8 cellular contexts compared by ENCODE assay signal in the genomic region with DNA sequence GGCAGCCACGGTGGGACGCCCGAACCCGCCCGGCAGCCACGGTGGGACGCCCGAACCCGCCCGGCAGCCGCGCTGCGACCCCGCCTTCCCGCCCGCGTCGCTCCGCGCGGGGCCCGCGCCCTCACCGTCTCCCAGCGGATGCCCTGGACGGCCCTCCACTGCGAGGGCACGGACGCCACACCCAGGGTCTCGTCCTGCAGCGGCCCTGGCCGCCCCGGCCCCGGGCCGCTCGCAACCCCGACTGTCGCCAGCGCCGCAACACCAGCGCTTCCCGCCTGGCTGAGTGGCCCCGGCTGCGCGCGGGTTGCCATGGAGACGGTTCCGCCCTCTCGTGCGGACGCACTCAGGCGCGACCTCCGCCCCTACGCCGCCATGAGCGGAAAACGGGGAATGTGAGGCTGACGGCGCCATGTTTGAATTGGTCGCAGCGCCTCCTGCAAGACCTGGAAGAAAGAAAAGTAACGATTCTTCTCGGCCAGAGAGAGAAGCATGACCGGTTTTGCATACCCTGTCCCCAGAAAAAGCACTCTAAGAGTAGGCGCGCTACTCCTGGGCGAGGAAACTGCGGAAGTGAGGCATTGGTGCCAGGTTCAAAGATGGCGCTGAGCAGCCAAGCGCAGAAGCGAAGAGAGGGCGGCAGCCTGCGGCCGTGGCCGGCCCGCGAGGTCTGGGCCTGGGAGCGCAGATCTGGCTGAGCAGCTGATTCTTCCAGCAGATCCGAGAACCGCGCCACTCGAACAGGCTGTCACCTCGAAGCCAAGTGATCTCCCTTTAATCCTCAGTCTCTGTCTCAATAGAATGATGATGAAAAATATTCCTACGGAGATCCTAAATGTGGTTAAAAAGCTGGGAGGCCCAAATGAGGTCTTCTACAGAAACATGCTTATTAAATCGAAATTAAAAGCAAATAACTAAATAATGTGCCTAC. TPM values are rescaled to one million over a fixed set of nuclear protein-coding genes. Genes with fewer than 3 reads are reported as not detected.
DNase-seq lines count a peak whose midpoint lies in the region; ATAC-seq and TF ChIP-seq lines count a peak whose summit lies in the region.

A gene (minus strand): TSS at position 432 of the 928 bp plus-strand sequence. CDS start 121 bp downstream, at position 311.

- TF ChIP-seq CTCF in GM12875 (IDR thresholded peaks at IDR 0.05; ENCODE audit: borderline replicate concordance, insufficient read depth, low read depth, low read length), result no peak
- TF ChIP-seq CTCF in heart right ventricle (IDR thresholded peaks at IDR 0.05), result no peak
- no peak for TF ChIP-seq CTCF in type B pancreatic cell (conservative IDR thresholded peaks at IDR 0.05)

- peak within 1 kb of the TSS; percentile 99 for H3K4me3 ChIP-seq in GM12875 (ENCODE audit: low read depth, low read length)
- H3K4me3 ChIP-seq in heart right ventricle, result peak within 1 kb of the TSS; percentile 39 to 72 (median 64)

- intact Hi-C loops in heart right ventricle (cut with DNase I), result loop anchor here in 2 of 10 donors (2.0 kb wide), 1 partner anchor 32 kb away; a partner anchor contains a TSS
- intact Hi-C loops in posterior cingulate gyrus (cut with DNase I), result loop anchor here (2.0 kb wide), 1 partner anchor 32 kb away; a partner anchor contains a TSS

- H3K27ac Mint-ChIP-seq in T-cell (peak within 1 kb of the TSS; percentile 100), type B pancreatic cell (peak within 1 kb of the TSS; percentile 100)

- H3K27ac ChIP-seq in adipose tissue (ENCODE audit: low read depth, low read length) (peak within 1 kb of the TSS; percentile 92), heart right ventricle (peak within 1 kb of the TSS; percentile 90 to 100 (median 98))

- no peaks in the 10 kb centered on the region for H3K9me3 Mint-ChIP-seq in T-cell
- no peaks in the 10 kb centered on the region for H3K9me3 Mint-ChIP-seq in type B pancreatic cell

- H3K27me3 Mint-ChIP-seq in T-cell (no peaks in the 10 kb centered on the region), type B pancreatic cell (no peaks in the 10 kb centered on the region)

- H3K4me1 ChIP-seq in heart right ventricle, result peaks cover 0 to 15% (median 11%) of the 10 kb centered on the region in 9 donors

- DNase-seq in NCI-H1436 (lab: John Stamatoyannopoulos, UW) (peak; percentile 92), T-cell (peak; percentile 89 to 98 (median 95)), heart right ventricle (peak; percentile 97 to 98), posterior cingulate gyrus (peak; percentile 92 to 99 (median 95)), type B pancreatic cell (ENCODE audit: extremely low spot score, unreplicated experiment) (peak; percentile 95)

- H3K4me1 Mint-ChIP-seq in T-cell (peaks cover 0 to 7% (median 6%) of the 10 kb centered on the region in 3 donors), type B pancreatic cell (ENCODE audit: unreplicated experiment) (peaks cover 7% of the 10 kb centered on the region)

- H3K36me3 Mint-ChIP-seq in T-cell (no peaks in the 10 kb centered on the region), type B pancreatic cell (peaks cover 5% of the 10 kb centered on the region)

- POLR2A ChIA-PET in T-cell (lab: Charles Lee), result no interaction called here

- H3K27me3 ChIP-seq in heart right ventricle, result no peaks in the 10 kb centered on the region

- 0 to 1% (median 1%) methylated on average over 73 to 86 of the region's 86 CpGs for WGBS in adipose tissue, 3 donors
- 1% methylated on average over 81 to 86 of the region's 86 CpGs for WGBS in heart right ventricle, 2 donors

- H3K4me3 Mint-ChIP-seq in T-cell (peak within 1 kb of the TSS; percentile 88 to 93 (median 88)), type B pancreatic cell (peak within 1 kb of the TSS; percentile 94)

- no peaks in the 10 kb centered on the region for H3K9me3 ChIP-seq in heart right ventricle

- peak; percentile 69 for ATAC-seq in HG02763 (IDR thresholded peaks at IDR 0.05; ENCODE audit: unreplicated experiment)
- peak; percentile 98 for ATAC-seq in T-cell (replicated peaks in 1 of 4)
- ATAC-seq in heart right ventricle, result peak; percentile 97 to 100 (median 100)

- H3K36me3 ChIP-seq in heart right ventricle, result no peaks in the 10 kb centered on the region

- CTCF ChIA-PET in T-cell (lab: Charles Lee), result interaction anchor here in 1 of 2 donors (0.6 kb wide), 1 partner anchor 361 kb away, joined by 3 read pairs; no protein-coding TSS in a partner anchor

RNA-seq across cellular contexts. Expression of the gene that starts here (rescaled TPM):
- 10 to 100 TPM in 2 of 5 donors, 1 to 10 TPM in 3; 4.1 to 10.5 (median 8.0) TPM for total RNA-seq in T-cell
- 10 to 100 TPM; 15.0 to 30.8 (median 15.7) TPM for polyA plus RNA-seq in adipose tissue
- total RNA-seq in heart right ventricle, result 10 to 100 TPM; 22.1 to 44.8 (median 30.1) TPM
- 10 to 100 TPM; 60.1 to 83.2 TPM for polyA plus RNA-seq in heart right ventricle
- 65.0 and 70.6 TPM in 2 replicates for total RNA-seq in type B pancreatic cell (ENCODE audit: low replicate concordance)

Comparison
In these comparisons a context has a peak if more than half of its experiments do, and no peak if none do; other contexts are left out.
1. Peak in every context shown above with its lines: DNase-seq, ATAC-seq, H3K4me3 ChIP-seq and H3K27ac ChIP-seq.